In genomic region chr12:123634142-123634561, GRCh38 we compare ENCODE assay signal across 1 cellular context.
TF ChIP-seq lines count a peak whose summit lies in the region.

No MANE protein-coding gene starts in this region.

TF ChIP-seq in IMR-90, 13 proteins besides CTCF, POLR2A, EP300 and RAD21:
- TF ChIP-seq BHLHE40 (IDR thresholded peaks at IDR 0.05; ENCODE audit: low read depth, low read length) (no peak), SMC3 (IDR thresholded peaks at IDR 0.05; ENCODE audit: low read depth, low read length) (no peak), ELK1 (IDR thresholded peaks at IDR 0.05; ENCODE audit: borderline replicate concordance, low read depth, low read length) (no peak), CEBPB (IDR thresholded peaks at IDR 0.05; ENCODE audit: low read depth, low read length) (no peak)
